ENCODE assay signal across 10 cellular contexts in the genomic region with DNA sequence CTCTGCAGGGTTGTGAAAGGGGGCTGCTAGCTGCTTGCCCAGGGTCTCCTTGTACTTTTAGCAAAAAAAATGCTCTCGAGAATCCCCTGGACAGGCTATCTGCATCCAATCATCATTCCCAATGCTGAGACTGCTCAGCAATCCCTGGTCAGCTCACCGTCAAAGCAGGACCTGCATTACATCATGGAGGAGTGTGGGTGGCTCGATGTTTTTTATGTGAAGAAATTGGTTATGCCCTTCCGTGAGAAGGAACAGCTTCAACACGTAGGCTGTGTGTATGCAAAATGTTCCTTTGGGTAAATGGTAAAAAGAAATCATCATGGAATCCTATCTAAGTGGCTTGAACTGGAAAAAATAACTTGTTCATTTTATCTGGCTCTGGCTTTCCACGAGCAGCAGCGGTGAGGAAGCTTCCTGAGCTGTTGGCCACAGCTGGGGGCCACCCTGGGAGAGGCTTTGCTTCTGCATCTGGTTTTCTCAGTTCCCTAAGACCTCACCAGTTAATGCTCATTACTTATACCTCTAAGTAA.
DNase-seq lines count a peak whose midpoint lies in the region; ATAC-seq, FAIRE-seq and TF ChIP-seq lines count a peak whose summit lies in the region.
"Had no signal": no experiment of that assay in that cellular context is flagged by ENCODE, and none has a peak within 500 bp of the region (broad histone marks: within the 10 kb centered on the region; RNA-seq: fewer than 3 reads in every experiment).

No MANE protein-coding gene starts in this region.

- H3K27ac ChIP-seq in osteoblast (ENCODE audit: low read depth, low read length) (peak overlapping the region; percentile 97), RWPE1 (no peak overlapping the region), SK-N-SH (ENCODE audit: low read depth in 2 of 2, low read length in 1 of 2) (no peak overlapping the region)
- H3K27ac ChIP-seq: parathyroid adenoma had no signal

- CTCF ChIA-PET in activated naive CD4-positive, alpha-beta T cell treated with anti-CD3 and anti-CD28 coated beads, Interleukin-2, amount 10 ng/mL, durations not matched to agents 7 days and 5 days (lab: Charles Lee), result interaction anchor here (0.8 to 2.8 kb wide), 9 partner anchors 9 to 236 kb away, joined by 3 to 14 read pairs (median 4); no protein-coding TSS in a partner anchor
- CTCF ChIA-PET in RWPE1 (lab: Yijun Ruan, JAX) (interaction anchor here (0.6 kb wide), 2 partner anchors 8 to 15 kb away, joined by 3 to 6 read pairs; no protein-coding TSS in a partner anchor), SK-N-SH (lab: Yijun Ruan, JAX) (interaction anchor here (0.8 to 2.5 kb wide), 4 partner anchors 16 to 382 kb away, joined by 3 to 10 read pairs (median 4); no protein-coding TSS in a partner anchor)

- H3K27me3 ChIP-seq in osteoblast (ENCODE audit: insufficient read depth, low read length) (no peaks in the 10 kb centered on the region), SK-N-SH (ENCODE audit: insufficient read depth) (no peaks in the 10 kb centered on the region)

- H3K79me2 ChIP-seq in osteoblast (ENCODE audit: insufficient read depth, low read length) (peaks cover 58% of the 10 kb centered on the region), SK-N-SH (ENCODE audit: insufficient read depth) (peaks cover 11% of the 10 kb centered on the region; the same call in 1 of the 2 replicates)

- H3K4me1 Mint-ChIP-seq in activated naive CD4-positive, alpha-beta T cell treated with anti-CD3 and anti-CD28 coated beads, Interleukin-2, amount 10 ng/mL, durations not matched to agents 7 days and 5 days, result peaks cover 99% of the 10 kb centered on the region

- H3K9ac ChIP-seq in SK-N-SH, result no peak overlapping the region
- H3K9ac ChIP-seq: parathyroid adenoma had no signal

- TF ChIP-seq EP300 in SK-N-SH (IDR thresholded peaks at IDR 0.05; ENCODE audit: borderline replicate concordance in 1 of 2, low read depth in 1 of 2, low read length in 1 of 2), result no peak

- peaks cover 12% of the 10 kb centered on the region for H3F3A ChIP-seq in SK-N-SH (replicated peaks; ENCODE audit: insufficient read depth)

- DNase-seq in activated naive CD4-positive, alpha-beta T cell treated with anti-CD3 and anti-CD28 coated beads, Interleukin-2, amount 10 ng/mL, durations not matched to agents 7 days and 5 days, result peak; percentile 43
- no peak for DNase-seq in osteoblast (ENCODE audit: insufficient read length, low spot score, missing footprints)
- DNase-seq in RWPE1 (ENCODE audit: low spot score), result no peak
- no peak for DNase-seq in NCI-H2029 (lab: John Stamatoyannopoulos, UW)
- no peak for DNase-seq in GM19239 (ENCODE audit: insufficient read length, low spot score)
- no peak for DNase-seq in SK-N-SH
- DNase-seq: NCI-H1694 had no signal

- no peaks in the 10 kb centered on the region for H3K9me3 Mint-ChIP-seq in activated naive CD4-positive, alpha-beta T cell treated with anti-CD3 and anti-CD28 coated beads, Interleukin-2, amount 10 ng/mL, durations not matched to agents 7 days and 5 days

- TF ChIP-seq CTCF in osteoblast (IDR thresholded peaks at IDR 0.05; ENCODE audit: extremely low read depth, low read depth, low read length) (no peak), RWPE1 (conservative IDR thresholded peaks at IDR 0.05; ENCODE audit: low read depth) (no peak), SK-N-SH (IDR thresholded peaks at IDR 0.05) (no peak)

- H3K27ac Mint-ChIP-seq in activated naive CD4-positive, alpha-beta T cell treated with anti-CD3 and anti-CD28 coated beads, Interleukin-2, amount 10 ng/mL, durations not matched to agents 7 days and 5 days, result peak overlapping the region; percentile 97

- H3K9me2 ChIP-seq in SK-N-SH, result no peaks in the 10 kb centered on the region

- H3K27me3 Mint-ChIP-seq in activated naive CD4-positive, alpha-beta T cell treated with anti-CD3 and anti-CD28 coated beads, Interleukin-2, amount 10 ng/mL, durations not matched to agents 7 days and 5 days, result no peaks in the 10 kb centered on the region

- H3K4me1 ChIP-seq in osteoblast (ENCODE audit: insufficient read depth, low read length), result peaks cover 71% of the 10 kb centered on the region
- peaks cover 39 to 55% of the 10 kb centered on the region in 2 experiments; a peak in 3 of 4 replicates for H3K4me1 ChIP-seq in SK-N-SH (ENCODE audit: control insufficient read depth in 1 of 2, insufficient read depth in 2 of 2, low read depth in 1 of 2, low read length in 1 of 2)
- H3K4me1 ChIP-seq: parathyroid adenoma had no signal

- no peak overlapping the region for H3K4me3 ChIP-seq in osteoblast (ENCODE audit: insufficient read depth, low read length)
- H3K4me3 ChIP-seq in SK-N-SH (ENCODE audit: low read depth in 2 of 2, low read length in 1 of 2), result no peak overlapping the region

- FAIRE-seq in GM19239 (lab: Jason Lieb, UNC), result no peak

- no peak overlapping the region for H3K4me2 ChIP-seq in osteoblast (ENCODE audit: insufficient read depth, low read length)
- no peak overlapping the region for H3K4me2 ChIP-seq in SK-N-SH

- peak overlapping the region; percentile 21 for H3K4me3 Mint-ChIP-seq in activated naive CD4-positive, alpha-beta T cell treated with anti-CD3 and anti-CD28 coated beads, Interleukin-2, amount 10 ng/mL, durations not matched to agents 7 days and 5 days

- WGBS in SK-N-SH (ENCODE audit: low lambda C conversion rate), result 91% methylated on average over 7 of the region's 7 CpGs

- peak; percentile 57 for ATAC-seq in GM18909 (IDR thresholded peaks at IDR 0.05; ENCODE audit: poor library complexity, unreplicated experiment)
- peak; percentile 22 for ATAC-seq in HG03565 (IDR thresholded peaks at IDR 0.05; ENCODE audit: unreplicated experiment)

- H3K9me3 ChIP-seq in osteoblast (ENCODE audit: low read depth, low read length) (no peaks in the 10 kb centered on the region), SK-N-SH (no peaks in the 10 kb centered on the region)

- no peaks in the 10 kb centered on the region for H3K36me3 ChIP-seq in osteoblast (ENCODE audit: insufficient read depth, low read length)
- H3K36me3 ChIP-seq in SK-N-SH (replicated peaks in 1 of 2; ENCODE audit: control insufficient read depth in 1 of 2, insufficient read depth in 2 of 2, low read length in 1 of 2), result no peaks in the 10 kb centered on the region

- POLR2A ChIA-PET in RWPE1 (lab: Yijun Ruan, JAX; ENCODE audit: low non-redundant PET) (no interaction called here), SK-N-SH (lab: Yijun Ruan, JAX) (no interaction called here)

- H2AFZ ChIP-seq in osteoblast (ENCODE audit: low read length) (no peak overlapping the region), SK-N-SH (ENCODE audit: low read depth) (no peak overlapping the region)
- H2AFZ ChIP-seq: parathyroid adenoma had no signal

- peaks cover 69% of the 10 kb centered on the region for H3K36me3 Mint-ChIP-seq in activated naive CD4-positive, alpha-beta T cell treated with anti-CD3 and anti-CD28 coated beads, Interleukin-2, amount 10 ng/mL, durations not matched to agents 7 days and 5 days

- H4K20me1 ChIP-seq in osteoblast (ENCODE audit: insufficient read depth, low read length), result no peaks in the 10 kb centered on the region
- no peaks in the 10 kb centered on the region for H4K20me1 ChIP-seq in SK-N-SH (ENCODE audit: insufficient read depth)

- TF ChIP-seq RAD21 in SK-N-SH (IDR thresholded peaks at IDR 0.05; ENCODE audit: low read length), result no peak

TF ChIP-seq in SK-N-SH, 30 proteins besides CTCF, POLR2A, EP300 and RAD21 (continues in another document):
- TF ChIP-seq USF1 (IDR thresholded peaks at IDR 0.05; ENCODE audit: borderline replicate concordance, low read depth), result no peak
- no peak for TF ChIP-seq ELF1 (IDR thresholded peaks at IDR 0.05)
- no peak for TF ChIP-seq TAF1 (IDR thresholded peaks at IDR 0.05; ENCODE audit: borderline replicate concordance, low read depth, low read length)
- TF ChIP-seq YY1 (IDR thresholded peaks at IDR 0.05; ENCODE audit: low read depth), result no peak
- TF ChIP-seq FOSL2 (IDR thresholded peaks at IDR 0.05; ENCODE audit: borderline replicate concordance, low read depth), result no peak
- TF ChIP-seq JUND (IDR thresholded peaks at IDR 0.05), result no peak
- TF ChIP-seq MEF2A (IDR thresholded peaks at IDR 0.05; ENCODE audit: borderline replicate concordance, low read depth), result no peak
- no peak for TF ChIP-seq CHD2 (IDR thresholded peaks at IDR 0.05; ENCODE audit: low read length, partially characterized antibody)
- no peak for TF ChIP-seq NRF1 (IDR thresholded peaks at IDR 0.05; ENCODE audit: low read depth, low read length)
- TF ChIP-seq GATA2 (CRISPR knock-in tag; IDR thresholded peaks at IDR 0.05), result no peak
- no peak for TF ChIP-seq EZH2phosphoT487 (IDR thresholded peaks at IDR 0.05; ENCODE audit: borderline replicate concordance, low read depth)
- TF ChIP-seq, protein P1, sequence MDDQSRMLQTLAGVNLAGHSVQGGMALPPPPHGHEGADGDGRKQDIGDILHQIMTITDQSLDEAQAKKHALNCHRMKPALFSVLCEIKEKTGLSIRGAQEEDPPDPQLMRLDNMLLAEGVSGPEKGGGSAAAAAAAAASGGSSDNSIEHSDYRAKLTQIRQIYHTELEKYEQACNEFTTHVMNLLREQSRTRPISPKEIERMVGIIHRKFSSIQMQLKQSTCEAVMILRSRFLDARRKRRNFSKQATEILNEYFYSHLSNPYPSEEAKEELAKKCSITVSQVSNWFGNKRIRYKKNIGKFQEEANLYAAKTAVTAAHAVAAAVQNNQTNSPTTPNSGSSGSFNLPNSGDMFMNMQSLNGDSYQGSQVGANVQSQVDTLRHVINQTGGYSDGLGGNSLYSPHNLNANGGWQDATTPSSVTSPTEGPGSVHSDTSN (IDR thresholded peaks at IDR 0.05), result no peak
- TF ChIP-seq NFIC (IDR thresholded peaks at IDR 0.05; ENCODE audit: borderline replicate concordance), result no peak
- TF ChIP-seq POLR2AphosphoS5 (IDR thresholded peaks at IDR 0.05; ENCODE audit: low read depth, low read length), result no peak
- TF ChIP-seq, protein P2, sequence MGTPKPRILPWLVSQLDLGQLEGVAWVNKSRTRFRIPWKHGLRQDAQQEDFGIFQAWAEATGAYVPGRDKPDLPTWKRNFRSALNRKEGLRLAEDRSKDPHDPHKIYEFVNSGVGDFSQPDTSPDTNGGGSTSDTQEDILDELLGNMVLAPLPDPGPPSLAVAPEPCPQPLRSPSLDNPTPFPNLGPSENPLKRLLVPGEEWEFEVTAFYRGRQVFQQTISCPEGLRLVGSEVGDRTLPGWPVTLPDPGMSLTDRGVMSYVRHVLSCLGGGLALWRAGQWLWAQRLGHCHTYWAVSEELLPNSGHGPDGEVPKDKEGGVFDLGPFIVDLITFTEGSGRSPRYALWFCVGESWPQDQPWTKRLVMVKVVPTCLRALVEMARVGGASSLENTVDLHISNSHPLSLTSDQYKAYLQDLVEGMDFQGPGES (IDR thresholded peaks at IDR 0.05; ENCODE audit: low read depth, low read length), result no peak
- TF ChIP-seq GABPA (IDR thresholded peaks at IDR 0.05; ENCODE audit: low read depth), result no peak
